ENCODE assay signal across 1 cellular context in the genomic region with DNA sequence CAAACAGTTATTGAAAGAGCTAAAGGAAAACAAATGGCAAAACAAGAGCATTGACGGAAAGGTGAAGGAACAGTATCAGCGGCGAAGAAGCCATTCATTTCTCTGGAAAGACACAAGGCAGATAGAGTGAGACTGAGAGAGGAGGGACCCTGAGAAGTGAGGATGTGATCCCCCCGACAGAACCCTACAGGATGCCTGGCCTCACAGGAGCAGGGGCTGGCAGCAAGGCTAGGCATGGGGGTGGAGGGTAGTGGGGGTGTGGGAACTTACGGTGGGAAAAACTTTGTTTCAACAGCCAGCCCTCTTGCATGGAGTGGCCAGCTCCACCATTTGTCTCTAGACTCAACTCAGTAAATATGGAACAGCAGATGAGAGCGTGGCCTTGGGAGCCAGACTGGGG.
TF ChIP-seq lines count a peak whose summit lies in the region.

No MANE protein-coding gene starts in this region.

TF ChIP-seq in GM23338, 12 proteins besides CTCF, POLR2A, EP300 and RAD21:
- no peak for TF ChIP-seq ZNF331 (CRISPR knock-in tag; IDR thresholded peaks at IDR 0.05; ENCODE audit: low read depth)
- TF ChIP-seq POLR2AphosphoS5 (IDR thresholded peaks at IDR 0.05; ENCODE audit: low read depth), result no peak
- no peak for TF ChIP-seq STAT1 (IDR thresholded peaks at IDR 0.05; ENCODE audit: unreplicated experiment)
- TF ChIP-seq ZNF114 (CRISPR knock-in tag; IDR thresholded peaks at IDR 0.05), result no peak
- TF ChIP-seq, protein P1, sequence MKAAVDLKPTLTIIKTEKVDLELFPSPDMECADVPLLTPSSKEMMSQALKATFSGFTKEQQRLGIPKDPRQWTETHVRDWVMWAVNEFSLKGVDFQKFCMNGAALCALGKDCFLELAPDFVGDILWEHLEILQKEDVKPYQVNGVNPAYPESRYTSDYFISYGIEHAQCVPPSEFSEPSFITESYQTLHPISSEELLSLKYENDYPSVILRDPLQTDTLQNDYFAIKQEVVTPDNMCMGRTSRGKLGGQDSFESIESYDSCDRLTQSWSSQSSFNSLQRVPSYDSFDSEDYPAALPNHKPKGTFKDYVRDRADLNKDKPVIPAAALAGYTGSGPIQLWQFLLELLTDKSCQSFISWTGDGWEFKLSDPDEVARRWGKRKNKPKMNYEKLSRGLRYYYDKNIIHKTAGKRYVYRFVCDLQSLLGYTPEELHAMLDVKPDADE (IDR thresholded peaks at IDR 0.05), result no peak
- no peak for TF ChIP-seq CREB1 (CRISPR knock-in tag; IDR thresholded peaks at IDR 0.05; ENCODE audit: low read depth)
- TF ChIP-seq EZH2 (IDR thresholded peaks at IDR 0.05; ENCODE audit: low read depth, unreplicated experiment), result no peak
- no peak for TF ChIP-seq NANOG (IDR thresholded peaks at IDR 0.05; ENCODE audit: borderline replicate concordance)
- no peak for TF ChIP-seq EZH2phosphoT487 (IDR thresholded peaks at IDR 0.05; ENCODE audit: unreplicated experiment)
- TF ChIP-seq, protein P2, sequence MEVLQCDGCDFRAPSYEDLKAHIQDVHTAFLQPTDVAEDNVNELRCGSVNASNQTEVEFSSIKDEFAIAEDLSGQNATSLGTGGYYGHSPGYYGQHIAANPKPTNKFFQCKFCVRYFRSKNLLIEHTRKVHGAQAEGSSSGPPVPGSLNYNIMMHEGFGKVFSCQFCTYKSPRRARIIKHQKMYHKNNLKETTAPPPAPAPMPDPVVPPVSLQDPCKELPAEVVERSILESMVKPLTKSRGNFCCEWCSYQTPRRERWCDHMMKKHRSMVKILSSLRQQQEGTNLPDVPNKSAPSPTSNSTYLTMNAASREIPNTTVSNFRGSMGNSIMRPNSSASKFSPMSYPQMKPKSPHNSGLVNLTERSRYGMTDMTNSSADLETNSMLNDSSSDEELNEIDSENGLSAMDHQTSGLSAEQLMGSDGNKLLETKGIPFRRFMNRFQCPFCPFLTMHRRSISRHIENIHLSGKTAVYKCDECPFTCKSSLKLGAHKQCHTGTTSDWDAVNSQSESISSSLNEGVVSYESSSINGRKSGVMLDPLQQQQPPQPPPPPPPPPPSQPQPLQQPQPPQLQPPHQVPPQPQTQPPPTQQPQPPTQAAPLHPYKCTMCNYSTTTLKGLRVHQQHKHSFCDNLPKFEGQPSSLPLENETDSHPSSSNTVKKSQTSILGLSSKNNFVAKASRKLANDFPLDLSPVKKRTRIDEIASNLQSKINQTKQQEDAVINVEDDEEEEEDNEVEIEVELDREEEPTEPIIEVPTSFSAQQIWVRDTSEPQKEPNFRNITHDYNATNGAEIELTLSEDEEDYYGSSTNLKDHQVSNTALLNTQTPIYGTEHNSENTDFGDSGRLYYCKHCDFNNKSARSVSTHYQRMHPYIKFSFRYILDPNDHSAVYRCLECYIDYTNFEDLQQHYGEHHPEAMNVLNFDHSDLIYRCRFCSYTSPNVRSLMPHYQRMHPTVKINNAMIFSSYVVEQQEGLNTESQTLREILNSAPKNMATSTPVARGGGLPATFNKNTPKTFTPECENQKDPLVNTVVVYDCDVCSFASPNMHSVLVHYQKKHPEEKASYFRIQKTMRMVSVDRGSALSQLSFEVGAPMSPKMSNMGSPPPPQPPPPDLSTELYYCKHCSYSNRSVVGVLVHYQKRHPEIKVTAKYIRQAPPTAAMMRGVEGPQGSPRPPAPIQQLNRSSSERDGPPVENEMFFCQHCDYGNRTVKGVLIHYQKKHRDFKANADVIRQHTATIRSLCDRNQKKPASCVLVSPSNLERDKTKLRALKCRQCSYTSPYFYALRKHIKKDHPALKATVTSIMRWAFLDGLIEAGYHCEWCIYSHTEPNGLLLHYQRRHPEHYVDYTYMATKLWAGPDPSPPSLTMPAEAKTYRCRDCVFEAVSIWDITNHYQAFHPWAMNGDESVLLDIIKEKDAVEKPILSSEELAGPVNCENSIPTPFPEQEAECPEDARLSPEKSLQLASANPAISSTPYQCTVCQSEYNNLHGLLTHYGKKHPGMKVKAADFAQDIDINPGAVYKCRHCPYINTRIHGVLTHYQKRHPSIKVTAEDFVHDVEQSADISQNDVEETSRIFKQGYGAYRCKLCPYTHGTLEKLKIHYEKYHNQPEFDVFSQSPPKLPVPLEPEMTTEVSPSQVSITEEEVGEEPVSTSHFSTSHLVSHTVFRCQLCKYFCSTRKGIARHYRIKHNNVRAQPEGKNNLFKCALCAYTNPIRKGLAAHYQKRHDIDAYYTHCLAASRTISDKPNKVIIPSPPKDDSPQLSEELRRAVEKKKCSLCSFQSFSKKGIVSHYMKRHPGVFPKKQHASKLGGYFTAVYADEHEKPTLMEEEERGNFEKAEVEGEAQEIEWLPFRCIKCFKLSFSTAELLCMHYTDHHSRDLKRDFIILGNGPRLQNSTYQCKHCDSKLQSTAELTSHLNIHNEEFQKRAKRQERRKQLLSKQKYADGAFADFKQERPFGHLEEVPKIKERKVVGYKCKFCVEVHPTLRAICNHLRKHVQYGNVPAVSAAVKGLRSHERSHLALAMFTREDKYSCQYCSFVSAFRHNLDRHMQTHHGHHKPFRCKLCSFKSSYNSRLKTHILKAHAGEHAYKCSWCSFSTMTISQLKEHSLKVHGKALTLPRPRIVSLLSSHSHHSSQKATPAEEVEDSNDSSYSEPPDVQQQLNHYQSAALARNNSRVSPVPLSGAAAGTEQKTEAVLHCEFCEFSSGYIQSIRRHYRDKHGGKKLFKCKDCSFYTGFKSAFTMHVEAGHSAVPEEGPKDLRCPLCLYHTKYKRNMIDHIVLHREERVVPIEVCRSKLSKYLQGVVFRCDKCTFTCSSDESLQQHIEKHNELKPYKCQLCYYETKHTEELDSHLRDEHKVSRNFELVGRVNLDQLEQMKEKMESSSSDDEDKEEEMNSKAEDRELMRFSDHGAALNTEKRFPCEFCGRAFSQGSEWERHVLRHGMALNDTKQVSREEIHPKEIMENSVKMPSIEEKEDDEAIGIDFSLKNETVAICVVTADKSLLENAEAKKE (CRISPR knock-in tag; IDR thresholded peaks at IDR 0.05), result no peak
- TF ChIP-seq JUNB (IDR thresholded peaks at IDR 0.05; ENCODE audit: unreplicated experiment), result no peak
- TF ChIP-seq, protein P3, sequence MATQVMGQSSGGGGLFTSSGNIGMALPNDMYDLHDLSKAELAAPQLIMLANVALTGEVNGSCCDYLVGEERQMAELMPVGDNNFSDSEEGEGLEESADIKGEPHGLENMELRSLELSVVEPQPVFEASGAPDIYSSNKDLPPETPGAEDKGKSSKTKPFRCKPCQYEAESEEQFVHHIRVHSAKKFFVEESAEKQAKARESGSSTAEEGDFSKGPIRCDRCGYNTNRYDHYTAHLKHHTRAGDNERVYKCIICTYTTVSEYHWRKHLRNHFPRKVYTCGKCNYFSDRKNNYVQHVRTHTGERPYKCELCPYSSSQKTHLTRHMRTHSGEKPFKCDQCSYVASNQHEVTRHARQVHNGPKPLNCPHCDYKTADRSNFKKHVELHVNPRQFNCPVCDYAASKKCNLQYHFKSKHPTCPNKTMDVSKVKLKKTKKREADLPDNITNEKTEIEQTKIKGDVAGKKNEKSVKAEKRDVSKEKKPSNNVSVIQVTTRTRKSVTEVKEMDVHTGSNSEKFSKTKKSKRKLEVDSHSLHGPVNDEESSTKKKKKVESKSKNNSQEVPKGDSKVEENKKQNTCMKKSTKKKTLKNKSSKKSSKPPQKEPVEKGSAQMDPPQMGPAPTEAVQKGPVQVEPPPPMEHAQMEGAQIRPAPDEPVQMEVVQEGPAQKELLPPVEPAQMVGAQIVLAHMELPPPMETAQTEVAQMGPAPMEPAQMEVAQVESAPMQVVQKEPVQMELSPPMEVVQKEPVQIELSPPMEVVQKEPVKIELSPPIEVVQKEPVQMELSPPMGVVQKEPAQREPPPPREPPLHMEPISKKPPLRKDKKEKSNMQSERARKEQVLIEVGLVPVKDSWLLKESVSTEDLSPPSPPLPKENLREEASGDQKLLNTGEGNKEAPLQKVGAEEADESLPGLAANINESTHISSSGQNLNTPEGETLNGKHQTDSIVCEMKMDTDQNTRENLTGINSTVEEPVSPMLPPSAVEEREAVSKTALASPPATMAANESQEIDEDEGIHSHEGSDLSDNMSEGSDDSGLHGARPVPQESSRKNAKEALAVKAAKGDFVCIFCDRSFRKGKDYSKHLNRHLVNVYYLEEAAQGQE (IDR thresholded peaks at IDR 0.05; ENCODE audit: unreplicated experiment), result no peak
TF ChIP-seq in GM23338: peak in this region for 0.
